8 cellular contexts compared by ENCODE assay signal in the genomic region with DNA sequence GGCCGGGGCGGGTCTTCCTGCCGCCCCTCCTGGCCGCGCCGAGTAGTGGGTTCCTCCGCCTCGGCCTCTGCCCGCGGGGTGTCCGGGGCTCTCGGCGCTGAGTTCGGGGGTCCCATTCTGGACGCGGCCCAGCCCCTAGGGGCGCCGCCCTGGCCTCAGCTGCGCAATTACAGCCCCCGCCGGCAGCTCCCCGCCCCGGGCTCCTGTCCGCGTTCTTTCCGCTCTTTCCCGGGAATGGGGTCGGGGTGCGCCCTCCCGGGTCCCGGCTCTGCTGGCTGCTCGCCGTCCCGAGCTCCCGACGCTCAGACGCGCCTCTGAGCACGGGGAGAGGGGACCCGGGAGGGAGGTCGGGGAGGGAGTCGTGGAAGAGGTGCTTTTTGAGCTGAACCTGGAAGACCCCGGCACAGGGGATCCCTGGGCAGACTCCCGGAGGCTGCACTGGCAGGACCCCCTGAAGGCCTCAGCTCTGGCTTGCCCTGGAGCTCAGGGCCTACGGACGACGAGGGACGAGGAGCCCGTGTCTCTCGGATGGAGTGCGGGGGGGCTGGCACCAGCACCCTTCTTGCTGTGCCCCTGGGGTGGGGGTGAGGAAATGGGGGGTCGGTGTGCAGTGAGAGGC. TPM values are rescaled to one million over a fixed set of nuclear protein-coding genes. Genes with fewer than 3 reads are reported as not detected.
DNase-seq lines count a peak whose midpoint lies in the region; TF ChIP-seq lines count a peak whose summit lies in the region.

No MANE protein-coding gene starts in this region.

- peak overlapping the region; percentile 90 to 100 (median 99) for H3K27ac ChIP-seq in BLaER1 treated with 17β-estradiol and CSF1 and Interleukin-3, amounts not matched to agents 10 nM and 100 nM
- no peak overlapping the region for H3K27ac ChIP-seq in H9 (ENCODE audit: insufficient read length, low read depth, low read length)
- H3K27ac ChIP-seq in layer of hippocampus (ENCODE audit: low read depth, low read length), result peak overlapping the region; percentile 77

- H3K14ac ChIP-seq in H9 (ENCODE audit: insufficient read depth, low read length), result no peak overlapping the region

- H3K79me1 ChIP-seq in H9 (ENCODE audit: insufficient read depth, low read depth, low read length, poor library complexity, severe bottlenecking), result peaks cover 2% of the 10 kb centered on the region

- peaks cover 12% of the 10 kb centered on the region for H3K23me2 ChIP-seq in H9 (ENCODE audit: insufficient read length, low read depth, low read length, poor library complexity, severe bottlenecking)

- H3K4me3 Mint-ChIP-seq in H9 (peak overlapping the region; percentile 84 to 87), type B pancreatic cell (peak overlapping the region; percentile 82)
- peak overlapping the region; percentile 77 for H3K4me3 Mint-ChIP-seq in activated T-helper 2 cell treated with anti-CD3 and anti-CD28 coated beads, Interferon-gamma antibody, Interleukin-2, Interleukin-4, amounts not matched to agents 10 μg/mL and 5 μg/mL and 100 μg/mL, durations not matched to agents 14 hours and 24 hours and 36 hours (ENCODE audit: low read depth)

- peaks cover 56 to 69% (median 60%) of the 10 kb centered on the region in 10 experiments for H3K4me1 ChIP-seq in BLaER1 treated with 17β-estradiol and CSF1 and Interleukin-3, amounts not matched to agents 10 nM and 100 nM
- peaks cover 2% of the 10 kb centered on the region; the same call in 1 of the 2 replicates for H3K4me1 ChIP-seq in H9 (ENCODE audit: insufficient read depth, low read length)

- no peaks in the 10 kb centered on the region; the same call in 1 of the 2 replicates for H3K79me2 ChIP-seq in H9 (ENCODE audit: insufficient read depth, low read length)

- H2BK12ac ChIP-seq in H9 (ENCODE audit: insufficient read length, low read depth, low read length), result no peak overlapping the region

- H3K36me3 Mint-ChIP-seq in H9 (ENCODE audit: insufficient read depth in 1 of 3, low read depth in 3 of 3), result peaks cover 2 to 31% (median 28%) of the 10 kb centered on the region in 3 experiments; a peak in 6 of 7 replicates
- peaks cover 22% of the 10 kb centered on the region for H3K36me3 Mint-ChIP-seq in activated T-helper 2 cell treated with anti-CD3 and anti-CD28 coated beads, Interferon-gamma antibody, Interleukin-2, Interleukin-4, amounts not matched to agents 10 μg/mL and 5 μg/mL and 100 μg/mL, durations not matched to agents 14 hours and 24 hours and 36 hours (ENCODE audit: low read depth)
- no peaks in the 10 kb centered on the region for H3K36me3 Mint-ChIP-seq in type B pancreatic cell

- H2BK120ac ChIP-seq in H9 (ENCODE audit: low read depth, low read length, poor library complexity, severe bottlenecking), result no peak overlapping the region

- no peak overlapping the region for H4K91ac ChIP-seq in H9 (ENCODE audit: insufficient read length, low read depth, low read length)

- H3K27me3 ChIP-seq in BLaER1 treated with 17β-estradiol and CSF1 and Interleukin-3, amounts not matched to agents 10 nM and 100 nM, result peaks cover 0 to 5% (median 0%) of the 10 kb centered on the region in 11 experiments; a peak in 2 of 22 replicates
- no peaks in the 10 kb centered on the region for H3K27me3 ChIP-seq in H9 (ENCODE audit: insufficient read depth, low read length)
- H3K27me3 ChIP-seq in layer of hippocampus (ENCODE audit: control insufficient read depth, insufficient read depth, low read length), result no peaks in the 10 kb centered on the region

- TF ChIP-seq CTCF in H9 (conservative IDR thresholded peaks at IDR 0.05) (peak; percentile 32; the same call in 1 of the 3 replicates), type B pancreatic cell (conservative IDR thresholded peaks at IDR 0.05) (peak; percentile 59)

- peak overlapping the region; percentile 87 to 100 (median 96) for H3K4me3 ChIP-seq in BLaER1 treated with 17β-estradiol and CSF1 and Interleukin-3, amounts not matched to agents 10 nM and 100 nM

- no peak overlapping the region for H3K4ac ChIP-seq in H9 (ENCODE audit: low read depth, low read length)

- H2BK15ac ChIP-seq in H9 (ENCODE audit: low read depth, low read length), result no peak overlapping the region

- no peak overlapping the region for H3K23ac ChIP-seq in H9 (ENCODE audit: insufficient read length, low read depth, low read length)

- H3K9me3 Mint-ChIP-seq in H9 (no peaks in the 10 kb centered on the region), type B pancreatic cell (no peaks in the 10 kb centered on the region)
- H3K9me3 Mint-ChIP-seq in activated T-helper 2 cell treated with anti-CD3 and anti-CD28 coated beads, Interferon-gamma antibody, Interleukin-2, Interleukin-4, amounts not matched to agents 10 μg/mL and 5 μg/mL and 100 μg/mL, durations not matched to agents 14 hours and 24 hours and 36 hours, result no peaks in the 10 kb centered on the region

- H3K18ac ChIP-seq in H9 (ENCODE audit: insufficient read length, low read depth, low read length), result no peak overlapping the region

- no CpG with 5 or more reads among the region's 52 CpGs for WGBS in H9 (ENCODE audit: extremely low coverage, insufficient read length, low lambda C conversion rate)

- peak overlapping the region; percentile 85 to 99 (median 98) for H3K4me2 ChIP-seq in BLaER1 treated with 17β-estradiol and CSF1 and Interleukin-3, amounts not matched to agents 10 nM and 100 nM
- H3K4me2 ChIP-seq in H9 (ENCODE audit: insufficient read depth, insufficient read length, low read length), result peak overlapping the region; percentile 75

- H3K56ac ChIP-seq in H9 (ENCODE audit: insufficient read length, low read depth, low read length), result no peak overlapping the region

- peaks cover 61 to 75% (median 71%) of the 10 kb centered on the region in 11 experiments for H4K20me1 ChIP-seq in BLaER1 treated with 17β-estradiol and CSF1 and Interleukin-3, amounts not matched to agents 10 nM and 100 nM
- peaks cover 6% of the 10 kb centered on the region for H4K20me1 ChIP-seq in H9 (ENCODE audit: control insufficient read depth, insufficient read depth, insufficient read length)

- no peak overlapping the region for H4K8ac ChIP-seq in H9 (replicated peaks; ENCODE audit: insufficient read length, low read depth, low read length)

- H3K27ac Mint-ChIP-seq in H9, result peak overlapping the region; percentile 57 to 95 (median 70); a peak in 3 of 7 replicates
- H3K27ac Mint-ChIP-seq in activated T-helper 2 cell treated with anti-CD3 and anti-CD28 coated beads, Interferon-gamma antibody, Interleukin-2, Interleukin-4, amounts not matched to agents 10 μg/mL and 5 μg/mL and 100 μg/mL, durations not matched to agents 14 hours and 24 hours and 36 hours, result no peak overlapping the region
- H3K27ac Mint-ChIP-seq in type B pancreatic cell, result peak overlapping the region; percentile 53

- no peak overlapping the region for H4K5ac ChIP-seq in H9 (ENCODE audit: insufficient read length, low read depth, low read length)

- H3K27me3 Mint-ChIP-seq in H9 (ENCODE audit: low read depth) (peaks cover 2% of the 10 kb centered on the region; the same call in 1 of the 2 replicates), type B pancreatic cell (no peaks in the 10 kb centered on the region)
- peaks cover 1% of the 10 kb centered on the region for H3K27me3 Mint-ChIP-seq in activated T-helper 2 cell treated with anti-CD3 and anti-CD28 coated beads, Interferon-gamma antibody, Interleukin-2, Interleukin-4, amounts not matched to agents 10 μg/mL and 5 μg/mL and 100 μg/mL, durations not matched to agents 14 hours and 24 hours and 36 hours (ENCODE audit: low read depth)

- peaks cover 17 to 38% of the 10 kb centered on the region in 2 experiments for H3K4me1 Mint-ChIP-seq in H9
- peaks cover 11% of the 10 kb centered on the region for H3K4me1 Mint-ChIP-seq in activated T-helper 2 cell treated with anti-CD3 and anti-CD28 coated beads, Interferon-gamma antibody, Interleukin-2, Interleukin-4, amounts not matched to agents 10 μg/mL and 5 μg/mL and 100 μg/mL, durations not matched to agents 14 hours and 24 hours and 36 hours (ENCODE audit: low read depth)
- peaks cover 21% of the 10 kb centered on the region for H3K4me1 Mint-ChIP-seq in type B pancreatic cell (ENCODE audit: unreplicated experiment)

- no peak overlapping the region for H3T11ph ChIP-seq in H9 (ENCODE audit: low read length)

- intact Hi-C loops in activated T-helper 2 cell treated with anti-CD3 and anti-CD28 coated beads, Interferon-gamma antibody, Interleukin-2, Interleukin-4, amounts not matched to agents 10 μg/mL and 5 μg/mL and 100 μg/mL, durations not matched to agents 14 hours and 24 hours and 36 hours (cut with micrococcal nuclease), result loop anchor here (5.0 kb wide), 1 partner anchor 69 kb away; a partner anchor contains a TSS

- no peak overlapping the region for H2BK5ac ChIP-seq in H9 (ENCODE audit: insufficient read length, low read length)

- H2AK5ac ChIP-seq in H9 (ENCODE audit: insufficient read length, low read length), result no peak overlapping the region

- H3K9me3 ChIP-seq in BLaER1 treated with 17β-estradiol and CSF1 and Interleukin-3, amounts not matched to agents 10 nM and 100 nM (replicated peaks in 1 of 11), result no peaks in the 10 kb centered on the region
- H3K9me3 ChIP-seq in H9 (ENCODE audit: control insufficient read depth, low read depth, low read length), result no peaks in the 10 kb centered on the region

- DNase-seq in H9 (no peak), type B pancreatic cell (ENCODE audit: extremely low spot score, unreplicated experiment) (no peak), NCI-H2227 treated with DMSO at 0.1 percent for 48 hours (lab: John Stamatoyannopoulos, UW) (no peak), islet precursor cell (no peak), NCI-H187 treated with DMSO at 0.1 percent for 48 hours (lab: John Stamatoyannopoulos, UW) (no peak)
- no peak for DNase-seq in activated T-helper 2 cell treated with anti-CD3 and anti-CD28 coated beads, Interferon-gamma antibody, Interleukin-2, Interleukin-4, amounts not matched to agents 10 μg/mL and 5 μg/mL and 100 μg/mL, durations not matched to agents 14 hours and 24 hours and 36 hours (ENCODE audit: low spot score)

- H3K36me3 ChIP-seq in BLaER1 treated with 17β-estradiol and CSF1 and Interleukin-3, amounts not matched to agents 10 nM and 100 nM, result peaks cover 26 to 33% (median 30%) of the 10 kb centered on the region in 11 experiments

- peak overlapping the region; percentile 98 to 100 (median 99) for H3K9ac ChIP-seq in BLaER1 treated with 17β-estradiol and CSF1 and Interleukin-3, amounts not matched to agents 10 nM and 100 nM
- H3K9ac ChIP-seq in H9 (ENCODE audit: extremely low read depth, insufficient read length, low read length), result no peak overlapping the region

- no peak overlapping the region for H2AFZ ChIP-seq in H9 (ENCODE audit: low read length)

- H2BK20ac ChIP-seq in H9 (ENCODE audit: low read depth, low read length, poor library complexity, severe bottlenecking), result no peak overlapping the region

RNA-seq across cellular contexts. Expression of a gene that starts 0.5 kb away (rescaled TPM):
- 63.9 and 64.6 TPM in 2 replicates for total RNA-seq in H9 (2021)
- total RNA-seq in activated T-helper 2 cell treated with anti-CD3 and anti-CD28 coated beads, Interferon-gamma antibody, Interleukin-2, Interleukin-4, amounts not matched to agents 10 μg/mL and 5 μg/mL and 100 μg/mL, durations not matched to agents 14 hours and 24 hours and 36 hours, result 15.8 and 16.9 TPM in 2 replicates
- total RNA-seq in type B pancreatic cell (ENCODE audit: low replicate concordance), result 12.8 and 43.2 TPM in 2 replicates

RNA-seq across cellular contexts. Expression of a gene that starts 0.9 kb away (rescaled TPM):
- total RNA-seq in H9 (2021), result 133 and 135 TPM in 2 replicates
- 101 and 111 TPM in 2 replicates for total RNA-seq in activated T-helper 2 cell treated with anti-CD3 and anti-CD28 coated beads, Interferon-gamma antibody, Interleukin-2, Interleukin-4, amounts not matched to agents 10 μg/mL and 5 μg/mL and 100 μg/mL, durations not matched to agents 14 hours and 24 hours and 36 hours
- 106 and 134 TPM in 2 replicates for total RNA-seq in type B pancreatic cell (ENCODE audit: low replicate concordance)

RNA-seq across cellular contexts. Expression of a gene that starts 10.4 kb away (rescaled TPM):
- total RNA-seq in H9 (2021) (138 and 142 TPM in 2 replicates), type B pancreatic cell (ENCODE audit: low replicate concordance) (126 and 128 TPM in 2 replicates)
- 95.7 and 106 TPM in 2 replicates for total RNA-seq in activated T-helper 2 cell treated with anti-CD3 and anti-CD28 coated beads, Interferon-gamma antibody, Interleukin-2, Interleukin-4, amounts not matched to agents 10 μg/mL and 5 μg/mL and 100 μg/mL, durations not matched to agents 14 hours and 24 hours and 36 hours

RNA-seq across cellular contexts. Expression of a gene that starts 15.5 kb away (rescaled TPM):
- total RNA-seq in H9 (2021), result 28.8 and 29.0 TPM in 2 replicates
- total RNA-seq in activated T-helper 2 cell treated with anti-CD3 and anti-CD28 coated beads, Interferon-gamma antibody, Interleukin-2, Interleukin-4, amounts not matched to agents 10 μg/mL and 5 μg/mL and 100 μg/mL, durations not matched to agents 14 hours and 24 hours and 36 hours, result 4.9 and 5.1 TPM in 2 replicates
- total RNA-seq in type B pancreatic cell (ENCODE audit: low replicate concordance), result 10.3 and 19.3 TPM in 2 replicates

RNA-seq across cellular contexts. Expression of a gene that starts 24.5 kb away (rescaled TPM):
- total RNA-seq in H9 (2021) (62.3 and 67.3 TPM in 2 replicates), type B pancreatic cell (ENCODE audit: low replicate concordance) (47.8 and 55.6 TPM in 2 replicates)
- total RNA-seq in activated T-helper 2 cell treated with anti-CD3 and anti-CD28 coated beads, Interferon-gamma antibody, Interleukin-2, Interleukin-4, amounts not matched to agents 10 μg/mL and 5 μg/mL and 100 μg/mL, durations not matched to agents 14 hours and 24 hours and 36 hours, result 56.1 and 59.8 TPM in 2 replicates
